ENCODE assay signal across 10 cellular contexts in the genomic region with DNA sequence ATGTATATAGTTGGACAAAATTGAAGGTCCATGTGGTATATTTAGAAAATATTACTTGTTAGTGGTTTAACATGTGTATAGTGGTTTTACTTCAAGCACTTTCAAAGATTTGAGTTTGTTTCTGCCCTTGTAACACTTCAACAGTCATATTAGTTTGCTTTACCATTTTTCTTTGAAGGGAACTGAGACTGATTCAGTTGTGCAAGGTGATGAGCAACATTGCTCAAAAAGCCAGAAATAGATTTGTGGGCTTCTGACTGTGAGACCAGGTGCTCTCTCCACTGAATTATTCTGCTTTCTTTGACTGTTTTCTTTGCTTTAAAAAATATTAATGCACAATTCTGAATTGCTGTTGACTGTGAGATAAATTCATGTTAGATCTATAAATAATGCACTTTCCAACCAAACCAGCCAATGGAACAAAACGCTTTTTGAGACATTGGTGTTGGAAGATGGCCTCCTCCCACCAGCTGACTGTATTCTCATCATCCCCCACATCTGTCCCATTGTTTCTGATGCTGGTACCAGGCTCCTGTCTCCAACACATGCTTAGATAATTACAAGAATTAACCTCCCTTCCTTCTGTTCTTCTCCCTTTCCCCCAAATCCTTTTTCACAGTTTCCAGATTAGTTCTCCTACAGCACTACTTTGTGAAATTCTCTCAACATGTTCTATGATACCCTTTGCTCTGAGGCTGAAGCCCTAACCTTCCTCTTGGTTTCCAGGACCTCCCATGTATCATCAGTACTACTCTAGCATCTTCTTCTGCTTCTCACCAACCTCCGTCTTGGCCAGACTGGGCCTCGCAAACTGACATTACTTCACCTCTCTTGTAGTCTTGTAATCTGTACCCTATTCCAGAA. TPM values are rescaled to one million over a fixed set of nuclear protein-coding genes. Genes with fewer than 3 reads are reported as not detected.
DNase-seq lines count a peak whose midpoint lies in the region; ATAC-seq, FAIRE-seq and TF ChIP-seq lines count a peak whose summit lies in the region.
"Had no signal": no experiment of that assay in that cellular context is flagged by ENCODE, and none has a peak within 500 bp of the region (broad histone marks: within the 10 kb centered on the region; RNA-seq: fewer than 3 reads in every experiment).

No MANE protein-coding gene starts in this region.

- no peak for DNase-seq in CD8-positive, alpha-beta T cell
- DNase-seq in GM19239 (ENCODE audit: insufficient read length, low spot score): no peak
- peak; percentile 15 for DNase-seq in SIG-M5 (lab: John Stamatoyannopoulos, UW)
- DNase-seq in NCI-H146 (lab: John Stamatoyannopoulos, UW): no peak
- no peak for DNase-seq in Right ventricle myocardium superior
- DNase-seq in T-helper 1 cell: no peak
- no peak for DNase-seq in ovary
- DNase-seq: DMS153, left lung had no signal

- TF ChIP-seq POLR2A in ovary (IDR thresholded peaks at IDR 0.05): no peak

- intact Hi-C loops in CD8-positive, alpha-beta T cell (cut with DNase I, micrococcal nuclease): no loop called here
- intact Hi-C loops in Right ventricle myocardium superior (cut with DNase I): no loop called here
- intact Hi-C loops in ovary (cut with DNase I): no loop called here

- no peaks in the 10 kb centered on the region for H3K27me3 Mint-ChIP-seq in CD8-positive, alpha-beta T cell (ENCODE audit: low read depth)

- TF ChIP-seq EP300 in ovary (IDR thresholded peaks at IDR 0.05): no peak

- H3K4me1 ChIP-seq in CD8-positive, alpha-beta T cell (ENCODE audit: insufficient read depth, low read length): peaks cover 54% of the 10 kb centered on the region
- H3K4me1 ChIP-seq in ovary (ENCODE audit: insufficient read depth): peaks cover 11% of the 10 kb centered on the region

- H3K27me3 ChIP-seq in CD8-positive, alpha-beta T cell (ENCODE audit: insufficient read depth, low read length): no peaks in the 10 kb centered on the region
- no peaks in the 10 kb centered on the region for H3K27me3 ChIP-seq in ovary
- H3K27me3 ChIP-seq: left lung had no signal

- H3K4me3 ChIP-seq in CD8-positive, alpha-beta T cell (ENCODE audit: low read depth, low read length): no peak overlapping the region
- H3K4me3 ChIP-seq in ovary: no peak overlapping the region
- H3K4me3 ChIP-seq: left lung had no signal

- no peak overlapping the region for H3K4me3 Mint-ChIP-seq in CD8-positive, alpha-beta T cell

- peaks cover 6% of the 10 kb centered on the region for H3K36me3 Mint-ChIP-seq in CD8-positive, alpha-beta T cell

- peak overlapping the region; percentile 12 for H3K27ac Mint-ChIP-seq in CD8-positive, alpha-beta T cell

- H3K36me3 ChIP-seq in CD8-positive, alpha-beta T cell (ENCODE audit: insufficient read depth, low read length): no peaks in the 10 kb centered on the region
- no peaks in the 10 kb centered on the region for H3K36me3 ChIP-seq in ovary
- H3K36me3 ChIP-seq: left lung had no signal

- CTCF ChIA-PET in CD8-positive, alpha-beta T cell (lab: Charles Lee): no interaction called here

- peak; percentile 99 for FAIRE-seq in GM19239 (lab: Jason Lieb, UNC)

- no peak for TF ChIP-seq CTCF in CD8-positive, alpha-beta T cell (IDR thresholded peaks at IDR 0.05)
- no peak for TF ChIP-seq CTCF in ovary (IDR thresholded peaks at IDR 0.05)

- H3K27ac ChIP-seq in CD8-positive, alpha-beta T cell (ENCODE audit: low read depth, low read length): no peak overlapping the region
- H3K27ac ChIP-seq in ovary: no peak overlapping the region
- H3K27ac ChIP-seq: left lung had no signal

- H3K9me3 ChIP-seq in CD8-positive, alpha-beta T cell (ENCODE audit: low read length): no peaks in the 10 kb centered on the region
- no peaks in the 10 kb centered on the region for H3K9me3 ChIP-seq in ovary
- H3K9me3 ChIP-seq: left lung had no signal

- POLR2A ChIA-PET in CD8-positive, alpha-beta T cell (lab: Charles Lee): no interaction called here

- H3K9me3 Mint-ChIP-seq in CD8-positive, alpha-beta T cell: no peaks in the 10 kb centered on the region

- ATAC-seq in CD8-positive, alpha-beta T cell: peak; percentile 29
- ATAC-seq in HG03039 (IDR thresholded peaks at IDR 0.05; ENCODE audit: unreplicated experiment) (peak; percentile 89), Right ventricle myocardium superior (ENCODE audit: poor library complexity) (no peak)
- ATAC-seq: left lung had no signal

- H3K4me1 Mint-ChIP-seq in CD8-positive, alpha-beta T cell (ENCODE audit: low read depth): peaks cover 81% of the 10 kb centered on the region

- 90 to 96% (median 95%) methylated on average over 3 of the region's 3 CpGs for WGBS in ovary, 3 donors

RNA-seq across cellular contexts. Expression of a gene that starts 27.9 kb away (rescaled TPM):
- 10 to 100 TPM; 33.1 to 35.8 TPM for total RNA-seq in CD8-positive, alpha-beta T cell
- total RNA-seq in Right ventricle myocardium superior (64.5 TPM), ovary (10 to 100 TPM; 20.1 to 54.2 (median 31.0) TPM)
- polyA plus RNA-seq in ovary: 10 to 100 TPM; 12.6 to 16.1 TPM
